Comparison of ENCODE assay signal across 17 cellular contexts in the genomic region with DNA sequence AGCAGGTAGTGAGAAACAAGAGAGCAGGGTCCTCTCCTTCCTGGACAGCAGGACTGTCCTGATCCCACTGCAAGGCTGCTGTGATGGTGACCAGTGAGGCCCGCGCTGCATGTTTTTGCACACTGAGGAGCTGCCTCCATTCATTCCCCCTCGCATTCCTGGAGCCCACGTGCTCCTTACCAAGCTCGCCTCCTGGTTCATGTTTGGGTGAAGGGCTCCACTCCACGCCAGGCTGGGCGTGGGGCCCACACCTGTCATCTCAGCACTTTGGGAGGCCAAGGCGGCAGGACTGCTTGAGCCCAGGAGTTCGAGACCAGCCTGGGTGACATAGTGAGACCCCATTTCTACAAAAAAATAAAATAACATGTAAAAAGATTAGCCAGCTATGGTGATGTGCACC. TPM values are rescaled to one million over a fixed set of nuclear protein-coding genes. Genes with fewer than 3 reads are reported as not detected.
DNase-seq lines count a peak whose midpoint lies in the region; ATAC-seq, FAIRE-seq and TF ChIP-seq lines count a peak whose summit lies in the region.
"Had no signal": no experiment of that assay in that cellular context is flagged by ENCODE, and none has a peak within 500 bp of the region (broad histone marks: within the 10 kb centered on the region; RNA-seq: fewer than 3 reads in every experiment).

No MANE protein-coding gene starts in this region.

- 96% methylated on average over 9 of the region's 9 CpGs for WGBS in liver
- WGBS in HepG2 (ENCODE audit: low lambda C conversion rate): 98% methylated on average over 9 of the region's 9 CpGs
- WGBS in right lobe of liver (ENCODE audit: insufficient coverage, low coverage, low lambda C conversion rate, missing lambda C conversion rate): 78% methylated on average over 6 of the region's 9 CpGs
- 91% methylated on average over 9 of the region's 9 CpGs for WGBS in prostate gland
- 94% methylated on average over 9 of the region's 9 CpGs for WGBS in SK-N-SH (ENCODE audit: low lambda C conversion rate)

- peaks cover 7% of the 10 kb centered on the region for H3F3A ChIP-seq in SK-N-SH (replicated peaks; ENCODE audit: insufficient read depth)

- no peak for TF ChIP-seq RAD21 in liver (IDR thresholded peaks at IDR 0.05)
- no peak for TF ChIP-seq RAD21 in HepG2 (CRISPR knock-in tag; IDR thresholded peaks at IDR 0.05)
- TF ChIP-seq RAD21 in SK-N-SH (IDR thresholded peaks at IDR 0.05; ENCODE audit: low read length): no peak

- no peaks in the 10 kb centered on the region for H4K20me1 ChIP-seq in HepG2 (ENCODE audit: insufficient read depth, low read length)
- no peaks in the 10 kb centered on the region for H4K20me1 ChIP-seq in SK-N-SH (ENCODE audit: insufficient read depth)

- no peaks in the 10 kb centered on the region for H3K79me2 ChIP-seq in HepG2 (ENCODE audit: insufficient read depth, low read length)
- H3K79me2 ChIP-seq in SK-N-SH (ENCODE audit: insufficient read depth): no peaks in the 10 kb centered on the region

- TF ChIP-seq EP300 in HepG2 (IDR thresholded peaks at IDR 0.05; ENCODE audit: low read depth in 2 of 2, low read length in 2 of 2) (no peak), HepG2 (CRISPR knock-in tag; IDR thresholded peaks at IDR 0.05; ENCODE audit: borderline replicate concordance) (no peak), SK-N-SH (IDR thresholded peaks at IDR 0.05; ENCODE audit: borderline replicate concordance in 1 of 2, low read depth in 1 of 2, low read length in 1 of 2) (no peak)

- H3K36me3 ChIP-seq in liver (ENCODE audit: control insufficient read depth in 4 of 4, insufficient read depth in 3 of 4, low read depth in 1 of 4, low read length in 3 of 4) (no peaks in the 10 kb centered on the region), HepG2 (replicated peaks in 1 of 2; ENCODE audit: control insufficient read depth in 1 of 2, insufficient read depth in 2 of 2, low read length in 2 of 2) (peaks cover 0 to 3% of the 10 kb centered on the region in 2 experiments; a peak in 2 of 5 replicates), right lobe of liver (no peaks in the 10 kb centered on the region), prostate gland (no peaks in the 10 kb centered on the region), SK-N-SH (replicated peaks in 1 of 2; ENCODE audit: control insufficient read depth in 1 of 2, insufficient read depth in 2 of 2, low read length in 1 of 2) (peaks cover 13 to 16% of the 10 kb centered on the region in 2 experiments)

- H3K27ac ChIP-seq in liver (ENCODE audit: low read depth in 1 of 2, low read length in 2 of 2) (peak overlapping the region; percentile 89 to 93), HepG2 (ENCODE audit: extremely low read length, insufficient read depth, low read length) (no peak overlapping the region), right lobe of liver (peak overlapping the region; percentile 43 to 99 (median 71)), prostate gland (peak overlapping the region; percentile 90 to 99), SK-N-SH (ENCODE audit: low read depth in 2 of 2, low read length in 1 of 2) (no peak overlapping the region)

- H3K9ac ChIP-seq in liver (ENCODE audit: low read depth in 1 of 2, low read length in 2 of 2): peak overlapping the region in 1 of 2 donors; percentile 43
- H3K9ac ChIP-seq in HepG2 (ENCODE audit: insufficient read depth, low read depth, low read length): no peak overlapping the region
- no peak overlapping the region for H3K9ac ChIP-seq in SK-N-SH

- no peak overlapping the region for H2AFZ ChIP-seq in HepG2 (ENCODE audit: low read length)
- no peak overlapping the region for H2AFZ ChIP-seq in SK-N-SH (ENCODE audit: low read depth)

- no TSS peak for BruUV-seq in HepG2 (replicated peaks; lab: Mats Ljungman, UMichigan)

- POLR2A ChIA-PET in HepG2 (lab: Yijun Ruan, JAX): interaction anchor here (0.6 to 1.5 kb wide), 3 partner anchors 11 to 42 kb away, joined by 3 to 6 read pairs (median 4); a partner anchor contains a TSS
- POLR2A ChIA-PET in SK-N-SH (lab: Yijun Ruan, JAX): no interaction called here

- FAIRE-seq in HepG2 (lab: Jason Lieb, UNC): no peak
- FAIRE-seq: A204.1 had no signal

- no peaks in the 10 kb centered on the region for H3K9me2 ChIP-seq in SK-N-SH

- no peak overlapping the region for H3K4me3 ChIP-seq in liver (ENCODE audit: low read depth in 1 of 3, low read length in 3 of 3)
- no peak overlapping the region for H3K4me3 ChIP-seq in HepG2 (replicated peaks in 1 of 3; ENCODE audit: insufficient read depth in 1 of 3, low read depth in 2 of 3, low read length in 3 of 3)
- H3K4me3 ChIP-seq in right lobe of liver: no peak overlapping the region
- H3K4me3 ChIP-seq in prostate gland: no peak overlapping the region
- H3K4me3 ChIP-seq in SK-N-SH (ENCODE audit: low read depth in 2 of 2, low read length in 1 of 2): no peak overlapping the region

- peaks cover 19 to 77% (median 48%) of the 10 kb centered on the region in 4 donors for H3K4me1 ChIP-seq in liver (ENCODE audit: control insufficient read depth in 4 of 4, insufficient read depth in 4 of 4, low read length in 3 of 4)
- peaks cover 77% of the 10 kb centered on the region for H3K4me1 ChIP-seq in HepG2 (ENCODE audit: insufficient read depth, low read length)
- H3K4me1 ChIP-seq in right lobe of liver: peaks cover 0 to 83% (median 36%) of the 10 kb centered on the region in 4 donors
- H3K4me1 ChIP-seq in prostate gland (replicated peaks): peaks cover 13% of the 10 kb centered on the region
- no peaks in the 10 kb centered on the region for H3K4me1 ChIP-seq in SK-N-SH (ENCODE audit: control insufficient read depth in 1 of 2, insufficient read depth in 2 of 2, low read depth in 1 of 2, low read length in 1 of 2)

- no peaks in the 10 kb centered on the region for H3K9me3 ChIP-seq in liver (ENCODE audit: control insufficient read depth in 4 of 4, low read length in 3 of 4)
- no peaks in the 10 kb centered on the region for H3K9me3 ChIP-seq in HepG2 (ENCODE audit: low read length)
- no peaks in the 10 kb centered on the region for H3K9me3 ChIP-seq in right lobe of liver
- no peaks in the 10 kb centered on the region for H3K9me3 ChIP-seq in prostate gland
- no peaks in the 10 kb centered on the region for H3K9me3 ChIP-seq in SK-N-SH

- H3K4me2 ChIP-seq in HepG2 (ENCODE audit: low read depth, low read length) (no peak overlapping the region), SK-N-SH (no peak overlapping the region)

- H3K27me3 ChIP-seq in liver (ENCODE audit: control insufficient read depth in 4 of 4, insufficient read depth in 4 of 4, low read length in 3 of 4) (no peaks in the 10 kb centered on the region), HepG2 (ENCODE audit: control insufficient read depth in 1 of 2, insufficient read depth in 2 of 2, low read length in 2 of 2) (no peaks in the 10 kb centered on the region), right lobe of liver (no peaks in the 10 kb centered on the region), prostate gland (replicated peaks; ENCODE audit: insufficient read depth) (no peaks in the 10 kb centered on the region), SK-N-SH (ENCODE audit: insufficient read depth) (no peaks in the 10 kb centered on the region)

- intact Hi-C loops in HepG2 (cut with micrococcal nuclease; ENCODE audit: unreplicated experiment) (no loop called here), right lobe of liver (cut with DNase I) (no loop called here), prostate gland (cut with DNase I) (no loop called here)

- ATAC-seq in HepG2: no peak
- ATAC-seq in right lobe of liver: no peak
- ATAC-seq in HG03378 (IDR thresholded peaks at IDR 0.05; ENCODE audit: unreplicated experiment): no peak
- ATAC-seq in HG02981 (IDR thresholded peaks at IDR 0.05; ENCODE audit: unreplicated experiment): no peak

- no peak for DNase-seq in HepG2 (ENCODE audit: low spot score)
- DNase-seq in right lobe of liver: no peak
- no peak for DNase-seq in prostate gland (ENCODE audit: low spot score)
- DNase-seq in SK-N-SH: no peak
- DNase-seq: EL, GF-D8, KG1, NCI-H1105, NCI-H146, NCI-H2029, NCI-H226, NCI-H510A treated with DMSO at 0.1 percent for 48 hours, NCI-H748 treated with DMSO at 0.1 percent for 48 hours had no signal

- TF ChIP-seq CTCF in liver (IDR thresholded peaks at IDR 0.05; ENCODE audit: low read depth, low read length, missing input control) (no peak), HepG2 (CRISPR knock-in tag; IDR thresholded peaks at IDR 0.05) (no peak), right lobe of liver (IDR thresholded peaks at IDR 0.05) (no peak), prostate gland (IDR thresholded peaks at IDR 0.05) (no peak), SK-N-SH (IDR thresholded peaks at IDR 0.05) (no peak)

- CTCF ChIA-PET in HepG2 (lab: Yijun Ruan, JAX; ENCODE audit: low intra/inter-chr PET ratio, low total read pairs) (no interaction called here), SK-N-SH (lab: Yijun Ruan, JAX) (interaction anchor here (1.0 to 2.0 kb wide), 6 partner anchors 34 to 154 kb away, joined by 3 to 9 read pairs (median 4); a partner anchor contains a TSS)

- in situ Hi-C loops in HepG2 (cut with HindIII; ENCODE audit: extremely low pct_ligation_motif_present, low pct_unique_long_range_greater_than_20kb): no loop called here

- TF ChIP-seq POLR2A in HepG2 (IDR thresholded peaks at IDR 0.05; ENCODE audit: insufficient read depth in 1 of 2, low read depth in 2 of 2, low read length in 2 of 2) (no peak), right lobe of liver (IDR thresholded peaks at IDR 0.05) (no peak), prostate gland (IDR thresholded peaks at IDR 0.05) (no peak)

RNA-seq across cellular contexts. Expression of a gene that starts 15.4 kb away (rescaled TPM):
- 100 to 1,000 TPM; 184 to 229 TPM for total RNA-seq in liver
- 10 to 100 TPM; 53.1 to 75.3 TPM for polyA plus RNA-seq in liver
- total RNA-seq in HepG2 (2016; rRNA removed; fragmentation: Illumina TruSeq; extraction: Trizol): 101 and 192 TPM in 2 replicates
- 28.4 and 29.9 TPM in 2 replicates for total RNA-seq in HepG2 (2016; cell fraction: cytosol; rRNA removed; fragmentation: Illumina TruSeq; extraction: Trizol; ENCODE audit: low read depth)
- 118 and 157 TPM in 2 replicates for total RNA-seq in HepG2 (2016; cell fraction: insoluble cytoplasmic fraction; rRNA removed; fragmentation: Illumina TruSeq; extraction: Trizol)
- total RNA-seq in HepG2 (2016; cell fraction: membrane; rRNA removed; fragmentation: Illumina TruSeq; extraction: Trizol): 63.2 and 68.3 TPM in 2 replicates
- 147 and 173 TPM in 2 replicates for total RNA-seq in HepG2 (2016; cell fraction: nucleus; rRNA removed; fragmentation: Illumina TruSeq; extraction: Trizol)
- 51.7 and 92.4 TPM in 2 replicates for polyA plus RNA-seq in HepG2 (2011; rRNA removed)
- polyA plus RNA-seq in HepG2 (2011; cell fraction: cytosol; rRNA removed): 62.2 and 67.6 TPM in 2 replicates
- 516 and 545 TPM in 2 replicates for polyA plus RNA-seq in HepG2 (2011; cell fraction: nucleus; rRNA removed)
- 163 and 245 TPM in 2 replicates for polyA plus RNA-seq in HepG2 (2012)
- polyA plus RNA-seq in HepG2 (2016; cell fraction: cytosol; fragmentation: Illumina TruSeq; extraction: Trizol; ENCODE audit: low read depth): 24.8 and 25.4 TPM in 2 replicates
- polyA plus RNA-seq in HepG2 (2016; cell fraction: insoluble cytoplasmic fraction; fragmentation: Illumina TruSeq; extraction: Trizol; ENCODE audit: low read depth): 209 and 303 TPM in 2 replicates
- polyA plus RNA-seq in HepG2 (2016; cell fraction: membrane; fragmentation: Illumina TruSeq; extraction: Trizol; ENCODE audit: low read depth): 52.3 and 61.0 TPM in 2 replicates
- 501 and 529 TPM in 2 replicates for polyA plus RNA-seq in HepG2 (2016; cell fraction: nucleus; fragmentation: Illumina TruSeq; extraction: Trizol; ENCODE audit: insufficient read depth, low read depth)
- polyA minus RNA-seq in HepG2 (2011; rRNA and poly(A)+ RNA removed; ENCODE audit: low replicate concordance): 35.6 and 241 TPM in 2 replicates
- polyA minus RNA-seq in HepG2 (2011; cell fraction: cytosol; rRNA and poly(A)+ RNA removed): 226 and 344 TPM in 2 replicates
- 97.7 and 151 TPM in 2 replicates for polyA minus RNA-seq in HepG2 (2011; cell fraction: nucleus; rRNA and poly(A)+ RNA removed)
- total RNA-seq in right lobe of liver: 100 to 1,000 TPM in 4 of 6 experiments, 10 to 100 TPM in 2; 76.5 to 290 (median 217) TPM
- total RNA-seq in prostate gland: 100 to 1,000 TPM; 192 to 388 TPM
- polyA plus RNA-seq in SK-N-SH (2012; rRNA removed): 28.1 and 55.1 TPM in 2 replicates
- 15.2 and 34.0 TPM in 2 replicates for polyA plus RNA-seq in SK-N-SH (2012; cell fraction: cytosol; rRNA removed)
- polyA plus RNA-seq in SK-N-SH (2012; cell fraction: nucleus; rRNA removed): 174 and 219 TPM in 2 replicates

RNA-seq across cellular contexts. Expression of a gene that starts 47.8 kb away (rescaled TPM):
- total RNA-seq in liver (10 to 100 TPM; 40.6 to 59.5 TPM), HepG2 (2016; rRNA removed; fragmentation: Illumina TruSeq; extraction: Trizol) (67.9 and 109 TPM in 2 replicates), right lobe of liver (100 to 1,000 TPM in 2 of 6 experiments, 10 to 100 TPM in 4; 61.8 to 115 (median 89.9) TPM), prostate gland (100 to 1,000 TPM in 1 of 2 donors, 10 to 100 TPM in 1; 95.9 to 119 TPM)
- polyA plus RNA-seq in liver (10 to 100 TPM; 47.2 to 74.7 TPM), HepG2 (2011; rRNA removed) (81.0 and 108 TPM in 2 replicates), SK-N-SH (2012; rRNA removed) (144 and 163 TPM in 2 replicates)
- 206 and 220 TPM in 2 replicates for total RNA-seq in HepG2 (2016; cell fraction: cytosol; rRNA removed; fragmentation: Illumina TruSeq; extraction: Trizol; ENCODE audit: low read depth)
- 58.4 and 113 TPM in 2 replicates for total RNA-seq in HepG2 (2016; cell fraction: insoluble cytoplasmic fraction; rRNA removed; fragmentation: Illumina TruSeq; extraction: Trizol)
- 268 and 276 TPM in 2 replicates for total RNA-seq in HepG2 (2016; cell fraction: membrane; rRNA removed; fragmentation: Illumina TruSeq; extraction: Trizol)
- 69.9 and 102 TPM in 2 replicates for total RNA-seq in HepG2 (2016; cell fraction: nucleus; rRNA removed; fragmentation: Illumina TruSeq; extraction: Trizol)
- polyA plus RNA-seq in HepG2 (2011; cell fraction: cytosol; rRNA removed): 64.5 and 97.7 TPM in 2 replicates
- polyA plus RNA-seq in HepG2 (2011; cell fraction: nucleus; rRNA removed): 583 and 668 TPM in 2 replicates
- polyA plus RNA-seq in HepG2 (2012): 82.7 and 123 TPM in 2 replicates
- polyA plus RNA-seq in HepG2 (2016; cell fraction: cytosol; fragmentation: Illumina TruSeq; extraction: Trizol; ENCODE audit: low read depth): 353 and 384 TPM in 2 replicates
- polyA plus RNA-seq in HepG2 (2016; cell fraction: insoluble cytoplasmic fraction; fragmentation: Illumina TruSeq; extraction: Trizol; ENCODE audit: low read depth): 138 and 172 TPM in 2 replicates
- polyA plus RNA-seq in HepG2 (2016; cell fraction: membrane; fragmentation: Illumina TruSeq; extraction: Trizol; ENCODE audit: low read depth): 444 and 521 TPM in 2 replicates
- 330 and 339 TPM in 2 replicates for polyA plus RNA-seq in HepG2 (2016; cell fraction: nucleus; fragmentation: Illumina TruSeq; extraction: Trizol; ENCODE audit: insufficient read depth, low read depth)
- polyA minus RNA-seq in HepG2 (2011; rRNA and poly(A)+ RNA removed; ENCODE audit: low replicate concordance): 47.0 and 79.2 TPM in 2 replicates
- polyA minus RNA-seq in HepG2 (2011; cell fraction: cytosol; rRNA and poly(A)+ RNA removed): 31.7 and 34.4 TPM in 2 replicates
- 85.7 and 87.9 TPM in 2 replicates for polyA minus RNA-seq in HepG2 (2011; cell fraction: nucleus; rRNA and poly(A)+ RNA removed)
- 57.9 and 78.7 TPM in 2 replicates for polyA plus RNA-seq in SK-N-SH (2012; cell fraction: cytosol; rRNA removed)
- 1,198 and 1,537 TPM in 2 replicates for polyA plus RNA-seq in SK-N-SH (2012; cell fraction: nucleus; rRNA removed)

Comparison
In these comparisons a context has a peak if more than half of its experiments do, and no peak if none do; other contexts are left out.
1. H3K27ac ChIP-seq: peak in liver (2 of 2), right lobe of liver (3 of 3) and prostate gland (2 of 2); none in HepG2 (single experiment) and SK-N-SH (0 of 2).